24 cellular contexts compared by ENCODE assay signal in the genomic region with DNA sequence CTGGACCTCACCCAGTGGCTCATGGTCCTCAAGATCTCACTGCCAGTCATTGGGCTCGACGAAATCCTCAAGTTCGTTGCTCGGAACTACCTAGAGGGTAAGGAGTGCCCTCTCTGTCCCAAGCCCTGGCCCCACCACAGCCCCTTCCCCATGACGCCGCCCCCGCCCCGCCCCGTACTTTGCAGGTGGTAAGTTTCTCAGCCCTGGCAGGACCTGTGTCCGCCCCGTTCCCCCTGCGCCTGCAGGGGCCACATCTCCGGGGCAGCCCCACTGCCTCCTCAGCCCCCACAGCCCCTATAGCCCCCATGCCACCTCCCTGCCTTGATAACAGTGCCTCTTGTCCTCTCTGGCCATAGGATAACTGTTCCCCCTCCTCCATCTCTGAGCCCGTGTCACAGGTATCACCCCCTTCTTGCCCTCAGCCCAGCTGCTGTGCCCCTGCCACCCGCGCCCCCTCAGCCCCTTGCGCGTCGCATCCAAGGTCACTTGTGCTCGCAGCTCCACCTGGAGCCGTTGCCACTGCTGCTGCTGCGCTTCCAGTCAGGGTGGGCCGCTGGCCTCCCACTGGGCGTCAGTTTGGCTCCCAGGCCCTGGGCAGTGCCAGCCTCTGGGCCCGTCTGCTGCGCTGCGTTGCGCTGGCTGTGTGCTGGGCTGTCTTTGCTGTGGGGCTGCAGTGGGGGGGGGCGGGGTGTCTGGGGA. TPM values are rescaled to one million over a fixed set of nuclear protein-coding genes. Genes with fewer than 3 reads are reported as not detected.
A peak's percentile ranks its signal among the peaks of the same experiment; 100 is the strongest.
DNase-seq lines count a peak whose midpoint lies in the region; ATAC-seq and TF ChIP-seq lines count a peak whose summit lies in the region.
"Had no signal": no experiment of that assay in that cellular context is flagged by ENCODE, and none has a peak within 500 bp of the region (broad histone marks: within the 10 kb centered on the region; RNA-seq: fewer than 3 reads in every experiment).

No MANE protein-coding gene starts in this region.

- H3K36me3 ChIP-seq in BLaER1 (peaks cover 52% of the 10 kb centered on the region), RWPE2 (ENCODE audit: low read depth) (peaks cover 6% of the 10 kb centered on the region; the same call in 1 of the 2 replicates)
- peaks cover 0 to 30% (median 0%) of the 10 kb centered on the region in 3 experiments for H3K36me3 ChIP-seq in naive thymus-derived CD4-positive, alpha-beta T cell (ENCODE audit: control insufficient read depth in 2 of 3, insufficient read depth in 3 of 3, low read length in 3 of 3)
- H3K36me3 ChIP-seq: BE2C had no signal

- no peak for ATAC-seq in RWPE2 (ENCODE audit: low read depth)
- ATAC-seq in naive thymus-derived CD4-positive, alpha-beta T cell, result peak; percentile 6
- no peak for ATAC-seq in GM18505 (IDR thresholded peaks at IDR 0.05; ENCODE audit: unreplicated experiment)

- H3K9me3 Mint-ChIP-seq in naive thymus-derived CD4-positive, alpha-beta T cell, result peaks cover 0 to 1% (median 0%) of the 10 kb centered on the region in 11 donors
- H3K9me3 Mint-ChIP-seq: CD4-positive, alpha-beta T cell; H9; HFFc6 had no signal

- H3K9ac ChIP-seq in BLaER1, result peak overlapping the region; percentile 73
- H3K9ac ChIP-seq: KMS-11 had no signal

- POLR2A ChIA-PET in naive thymus-derived CD4-positive, alpha-beta T cell (lab: Charles Lee), result no interaction called here

- intact Hi-C loops in naive thymus-derived CD4-positive, alpha-beta T cell (cut with micrococcal nuclease), result no loop called here

- peak overlapping the region in 1 of 9 donors; percentile 23 for H3K27ac Mint-ChIP-seq in naive thymus-derived CD4-positive, alpha-beta T cell
- H3K27ac Mint-ChIP-seq: CD4-positive, alpha-beta T cell; HFFc6 had no signal

- H3K27ac ChIP-seq in BLaER1 (peak overlapping the region; percentile 86), RWPE2 (ENCODE audit: poor library complexity, severe bottlenecking) (no peak overlapping the region)
- no peak overlapping the region for H3K27ac ChIP-seq in naive thymus-derived CD4-positive, alpha-beta T cell (ENCODE audit: low read depth, low read length)
- H3K27ac ChIP-seq: A549, KMS-11 had no signal

- CTCF ChIA-PET in naive thymus-derived CD4-positive, alpha-beta T cell (lab: Charles Lee), result interaction anchor here (0.6 kb wide), 1 partner anchor 84 kb away, joined by 7 read pairs; no protein-coding TSS in a partner anchor

- H3K4me1 Mint-ChIP-seq in naive thymus-derived CD4-positive, alpha-beta T cell, result peaks cover 0 to 3% (median 0%) of the 10 kb centered on the region in 7 donors
- H3K4me1 Mint-ChIP-seq: H9 had no signal

- no peak for TF ChIP-seq CTCF in RWPE2 (IDR thresholded peaks at IDR 0.05; ENCODE audit: poor library complexity, severe bottlenecking)

- H3K27me3 ChIP-seq in BLaER1, result no peaks in the 10 kb centered on the region
- no peaks in the 10 kb centered on the region for H3K27me3 ChIP-seq in RWPE2 (ENCODE audit: insufficient read depth, poor library complexity, severe bottlenecking)
- no peaks in the 10 kb centered on the region for H3K27me3 ChIP-seq in naive thymus-derived CD4-positive, alpha-beta T cell (ENCODE audit: control insufficient read depth in 2 of 2, insufficient read depth in 2 of 2, low read length in 2 of 2)
- H3K27me3 ChIP-seq: BE2C had no signal

- DNase-seq in RWPE2 (ENCODE audit: low spot score) (peak; percentile 54), cortex of kidney (lab: John Stamatoyannopoulos, UW) (no peak)
- DNase-seq in naive thymus-derived CD4-positive, alpha-beta T cell, result no peak
- DNase-seq in activated naive CD4-positive, alpha-beta T cell treated with Interleukin-2 at 50 U/mL for 16 hours, result no peak
- DNase-seq: BE2C; CD4-positive, alpha-beta T cell; COR-L47; DMS79; H9; HFFc6; NCI-H1105; NCI-H146; NCI-H2029 treated with DMSO at 0.1 percent for 48 hours; NCI-H2171; NCI-H524 treated with DMSO at 0.1 percent for 48 hours; NCI-H82; OCI-M1; Right ventricle myocardium superior had no signal

- no peak overlapping the region for H3K4me3 Mint-ChIP-seq in naive thymus-derived CD4-positive, alpha-beta T cell
- H3K4me3 Mint-ChIP-seq: CD4-positive, alpha-beta T cell; H9; HFFc6 had no signal

- TF ChIP-seq POLR2A in GM18505 (IDR thresholded peaks at IDR 0.05; ENCODE audit: borderline replicate concordance, extremely low read depth, insufficient read depth, insufficient read length), result no peak

- H3K4me2 ChIP-seq in BLaER1, result peak overlapping the region; percentile 90
- H3K4me2 ChIP-seq: A549, KMS-11 had no signal

- H4K20me1 ChIP-seq in BLaER1, result no peaks in the 10 kb centered on the region

- H3K9me3 ChIP-seq in BLaER1 (no peaks in the 10 kb centered on the region), RWPE2 (ENCODE audit: severe bottlenecking) (no peaks in the 10 kb centered on the region)
- no peaks in the 10 kb centered on the region for H3K9me3 ChIP-seq in naive thymus-derived CD4-positive, alpha-beta T cell (ENCODE audit: control insufficient read depth in 2 of 3, low read length in 3 of 3)
- H3K9me3 ChIP-seq: A549, BE2C had no signal

- H3K27me3 Mint-ChIP-seq in naive thymus-derived CD4-positive, alpha-beta T cell, result no peaks in the 10 kb centered on the region
- H3K27me3 Mint-ChIP-seq: CD4-positive, alpha-beta T cell had no signal

- H3K4me3 ChIP-seq in BLaER1 (peak overlapping the region; percentile 48; the same call in 1 of the 2 replicates), RWPE2 (ENCODE audit: severe bottlenecking) (no peak overlapping the region)
- no peak overlapping the region for H3K4me3 ChIP-seq in naive thymus-derived CD4-positive, alpha-beta T cell (ENCODE audit: low read length)
- H3K4me3 ChIP-seq: A549 had no signal

- H3K36me3 Mint-ChIP-seq in naive thymus-derived CD4-positive, alpha-beta T cell, result peaks cover 0 to 3% (median 0%) of the 10 kb centered on the region in 5 donors

- H3K4me1 ChIP-seq in BLaER1, result peaks cover 77% of the 10 kb centered on the region
- no peaks in the 10 kb centered on the region for H3K4me1 ChIP-seq in RWPE2 (ENCODE audit: insufficient read depth, poor library complexity, severe bottlenecking)
- H3K4me1 ChIP-seq in naive thymus-derived CD4-positive, alpha-beta T cell (ENCODE audit: control insufficient read depth in 2 of 2, insufficient read depth in 2 of 2, low read length in 2 of 2), result no peaks in the 10 kb centered on the region
- H3K4me1 ChIP-seq: A549, BE2C had no signal

RNA-seq across cellular contexts. Expression of a gene that starts 21.5 kb away (rescaled TPM):
- 10 to 100 TPM; 19.9 to 30.3 (median 27.3) TPM for total RNA-seq in naive thymus-derived CD4-positive, alpha-beta T cell
- polyA plus RNA-seq in naive thymus-derived CD4-positive, alpha-beta T cell, result 1 to 10 TPM; 4.4 to 7.5 TPM

RNA-seq across cellular contexts. Expression of a gene that starts 25.2 kb away (rescaled TPM):
- total RNA-seq in naive thymus-derived CD4-positive, alpha-beta T cell, result 1 to 10 TPM in 2 of 5 experiments, under 1 TPM in 3; 0.32 to 1.6 (median 0.89) TPM
- not detected for polyA plus RNA-seq in naive thymus-derived CD4-positive, alpha-beta T cell
- total RNA-seq: HT1080, Right ventricle myocardium superior, SK-MEL-5 had no signal

RNA-seq across cellular contexts. Expression of a gene that starts 28.3 kb away (rescaled TPM):
- 1 to 10 TPM in 1 of 5 experiments, under 1 TPM in 4; 0.22 to 3.0 (median 0.32) TPM for total RNA-seq in naive thymus-derived CD4-positive, alpha-beta T cell
- under 1 TPM; 0.40 to 0.58 TPM for polyA plus RNA-seq in naive thymus-derived CD4-positive, alpha-beta T cell
- total RNA-seq: HFFc6, HT1080, Right ventricle myocardium superior, SK-MEL-5 had no signal
- polyA plus RNA-seq: A549 had no signal

RNA-seq across cellular contexts. Expression of a gene that starts 39.9 kb away (rescaled TPM):
- total RNA-seq in naive thymus-derived CD4-positive, alpha-beta T cell, result 100 to 1,000 TPM in 2 of 5 experiments, 10 to 100 TPM in 3; 66.8 to 145 (median 77.8) TPM
- 1 to 10 TPM; 1.9 to 3.1 TPM for polyA plus RNA-seq in naive thymus-derived CD4-positive, alpha-beta T cell

RNA-seq across cellular contexts. Expression of a gene that starts 47.2 kb away (rescaled TPM):
- total RNA-seq in naive thymus-derived CD4-positive, alpha-beta T cell, result 100 to 1,000 TPM in 3 of 5 experiments, 10 to 100 TPM in 2; 70.9 to 117 (median 111) TPM
- 10 to 100 TPM; 26.0 to 37.8 TPM for polyA plus RNA-seq in naive thymus-derived CD4-positive, alpha-beta T cell
